ENCODE assay signal across 8 cellular contexts in genomic region chr11:14520086-14520901, GRCh38. TPM values are rescaled to one million over a fixed set of nuclear protein-coding genes. Genes with fewer than 3 reads are reported as not detected.
A peak's percentile ranks its signal among the peaks of the same experiment; 100 is the strongest.
DNase-seq lines count a peak whose midpoint lies in the region; ATAC-seq and TF ChIP-seq lines count a peak whose summit lies in the region.

TSS of gene PSMA1 (minus strand) at chr11:14520386. CDS start at chr11:14520299, 87 bp downstream.

- TF ChIP-seq CTCF in kidney epithelial cell (IDR thresholded peaks at IDR 0.05; ENCODE audit: insufficient read depth, low read length, poor library complexity, severe bottlenecking), result no peak

- peak within 1 kb of the TSS; percentile 63 for H3K4me3 ChIP-seq in kidney epithelial cell (ENCODE audit: low read depth, low read length)

- peak; percentile 93 for ATAC-seq in HG03432 (IDR thresholded peaks at IDR 0.05; ENCODE audit: unreplicated experiment)

- peaks cover 1% of the 10 kb centered on the region for H3K36me3 ChIP-seq in kidney epithelial cell (ENCODE audit: control insufficient read depth, insufficient read depth, low read length)

- no peaks in the 10 kb centered on the region for H3K27me3 ChIP-seq in kidney epithelial cell (ENCODE audit: control insufficient read depth, insufficient read depth, low read length)

- TF ChIP-seq POLR2A in GM19099 (IDR thresholded peaks at IDR 0.05; ENCODE audit: extremely low read depth, insufficient read length, low read depth), result peak; percentile 81

- DNase-seq in AML-193 (lab: John Stamatoyannopoulos, UW), result peak; percentile 97 to 99
- DNase-seq in NCI-H510A (lab: John Stamatoyannopoulos, UW), result peak; percentile 87
- DNase-seq in activated CD4-positive, alpha-beta T cell treated with anti-CD3 and anti-CD28 coated beads for 1 hour, result peak; percentile 85
- DNase-seq in cerebellum (ENCODE audit: low spot score), result peak; percentile 92
- DNase-seq in kidney epithelial cell (ENCODE audit: low read depth), result peak; percentile 86
- peak; percentile 89 to 90 for DNase-seq in stimulated activated CD4-positive, alpha-beta T cell treated with anti-CD3 and anti-CD28 coated beads, Interleukin-15, amount 100 ng/mL, for 48 hours (ENCODE audit: low read depth in 2 of 2)

RNA-seq across cellular contexts. Expression of gene PSMA1, which starts in this region (rescaled TPM):
- total RNA-seq in cerebellum, result 100 TPM
- 182 and 197 TPM in 2 replicates for total RNA-seq in kidney epithelial cell

Comparison
In these comparisons a context has a peak if more than half of its experiments do, and no peak if none do; other contexts are left out.
1. Peak in every context shown above with its lines: DNase-seq, ATAC-seq and H3K4me3 ChIP-seq.